In genomic region chr7:25009271-25009670, GRCh38 we compare ENCODE assay signal across 1 cellular context.
TF ChIP-seq lines count a peak whose summit lies in the region.

No MANE protein-coding gene starts in this region.

TF ChIP-seq in SK-N-SH, 30 proteins besides CTCF, POLR2A, EP300 and RAD21 (continued from another document):
- TF ChIP-seq REST (IDR thresholded peaks at IDR 0.05; ENCODE audit: low read depth, low read length) (peak; percentile 90), RCOR1 (IDR thresholded peaks at IDR 0.05; ENCODE audit: low read length) (no peak), USF1 (IDR thresholded peaks at IDR 0.05; ENCODE audit: borderline replicate concordance, low read depth) (no peak), MAX (IDR thresholded peaks at IDR 0.05; ENCODE audit: low read depth) (no peak)
- TF ChIP-seq, protein P1, sequence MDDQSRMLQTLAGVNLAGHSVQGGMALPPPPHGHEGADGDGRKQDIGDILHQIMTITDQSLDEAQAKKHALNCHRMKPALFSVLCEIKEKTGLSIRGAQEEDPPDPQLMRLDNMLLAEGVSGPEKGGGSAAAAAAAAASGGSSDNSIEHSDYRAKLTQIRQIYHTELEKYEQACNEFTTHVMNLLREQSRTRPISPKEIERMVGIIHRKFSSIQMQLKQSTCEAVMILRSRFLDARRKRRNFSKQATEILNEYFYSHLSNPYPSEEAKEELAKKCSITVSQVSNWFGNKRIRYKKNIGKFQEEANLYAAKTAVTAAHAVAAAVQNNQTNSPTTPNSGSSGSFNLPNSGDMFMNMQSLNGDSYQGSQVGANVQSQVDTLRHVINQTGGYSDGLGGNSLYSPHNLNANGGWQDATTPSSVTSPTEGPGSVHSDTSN (IDR thresholded peaks at IDR 0.05), result peak; percentile 24
TF ChIP-seq in SK-N-SH: peak in this region for 2.
